In genomic region chr2:237663517-237663916, GRCh38 we compare ENCODE assay signal across 13 cellular contexts. TPM values are rescaled to one million over a fixed set of nuclear protein-coding genes. Genes with fewer than 3 reads are reported as not detected.
DNase-seq lines count a peak whose midpoint lies in the region; ATAC-seq, FAIRE-seq and TF ChIP-seq lines count a peak whose summit lies in the region.
"Had no signal": no experiment of that assay in that cellular context is flagged by ENCODE, and none has a peak within 500 bp of the region (broad histone marks: within the 10 kb centered on the region; RNA-seq: fewer than 3 reads in every experiment).

No MANE protein-coding gene starts in this region.

- POLR2A ChIA-PET in K562 (lab: Yijun Ruan, JAX) = no interaction called here

- intact Hi-C loops in K562 (cut with micrococcal nuclease) (no loop called here), left lung (cut with DNase I) (no loop called here), sciatic nerve (cut with DNase I) (no loop called here)

- H3K79me2 ChIP-seq in K562 (ENCODE audit: control insufficient read depth, insufficient read depth, low read length) = no peaks in the 10 kb centered on the region

- CTCF ChIA-PET in K562 (lab: Yijun Ruan, JAX; ENCODE audit: low intra/inter-chr PET ratio) = no interaction called here

- H3K4me2 ChIP-seq in K562 (ENCODE audit: insufficient read depth, low read length) = no peak overlapping the region

- no peak for TF ChIP-seq EP300 in K562 (IDR thresholded peaks at IDR 0.05; ENCODE audit: low read length)

- H3K9me3 ChIP-seq in K562 (replicated peaks; ENCODE audit: control insufficient read depth, insufficient read depth, low read depth, low read length) (no peaks in the 10 kb centered on the region), left lung (no peaks in the 10 kb centered on the region)

- H4K20me1 ChIP-seq in K562 (replicated peaks; ENCODE audit: control insufficient read depth, insufficient read depth, low read length) = no peaks in the 10 kb centered on the region

- TF ChIP-seq CTCF in C4-2B (conservative IDR thresholded peaks at IDR 0.05) = no peak
- TF ChIP-seq CTCF in K562 (IDR thresholded peaks at IDR 0.05 in 2 of 3, conservative IDR thresholded peaks at IDR 0.05 in 1 of 3; ENCODE audit: insufficient read depth in 2 of 3, low read depth in 1 of 3, low read length in 3 of 3) = no peak
- TF ChIP-seq CTCF in left lung (IDR thresholded peaks at IDR 0.05) = no peak

- no peak for TF ChIP-seq RAD21 in K562 (CRISPR knock-in tag; conservative IDR thresholded peaks at IDR 0.05 in 1 of 2, IDR thresholded peaks at IDR 0.05 in 1 of 2)

- in situ Hi-C loops in K562 (cut with MboI) = no loop called here

- H3K27me3 ChIP-seq in K562 (ENCODE audit: control insufficient read depth in 2 of 2, insufficient read depth in 2 of 2, low read length in 2 of 2) (peaks cover 6 to 50% of the 10 kb centered on the region in 2 experiments; a peak in 3 of 5 replicates), left lung (no peaks in the 10 kb centered on the region)

- no peak overlapping the region for H3K4me3 ChIP-seq in K562
- H3K4me3 ChIP-seq in left lung = no peak overlapping the region
- H3K4me3 ChIP-seq: skin epidermis had no signal

- TF ChIP-seq POLR2A in K562 (conservative IDR thresholded peaks at IDR 0.05) = no peak

- H3K9me1 ChIP-seq in K562 (ENCODE audit: control insufficient read depth, insufficient read depth, low read length) = no peaks in the 10 kb centered on the region

- WGBS in K562 (ENCODE audit: insufficient coverage, low coverage, missing lambda C conversion rate) = 11% methylated on average over 5 of the region's 9 CpGs

- H3K27ac ChIP-seq in C4-2B (peak overlapping the region; percentile 20; the same call in 1 of the 2 replicates), K562 (ENCODE audit: extremely low read depth, low read depth, low read length) (no peak overlapping the region), left lung (peak overlapping the region; percentile 49 to 68)

- ATAC-seq in K562 = peak; percentile 51
- ATAC-seq in left lung = no peak
- ATAC-seq in sciatic nerve = peak; percentile 38
- no peak for ATAC-seq in HG03342 (IDR thresholded peaks at IDR 0.05; ENCODE audit: unreplicated experiment)

- no peak overlapping the region for H2AFZ ChIP-seq in K562 (ENCODE audit: low read depth, low read length)

- BruUV-seq in K562 (replicated peaks; lab: Mats Ljungman, UMichigan) = no TSS peak

- no peak overlapping the region for H3K9ac ChIP-seq in K562 (ENCODE audit: insufficient read depth in 1 of 2, low read depth in 2 of 2, low read length in 2 of 2)

- DNase-seq in K562 (ENCODE audit: extremely low read depth in 1 of 4, low spot score in 3 of 4) = no peak
- DNase-seq in left lung = no peak
- peak; percentile 53 for DNase-seq in sciatic nerve (ENCODE audit: low spot score)
- DNase-seq in NOMO-1 treated with DMSO at 0.1 percent for 48 hours (lab: John Stamatoyannopoulos, UW; ENCODE audit: unreplicated experiment) = no peak
- no peak for DNase-seq in foreskin melanocyte
- DNase-seq in DMS114 treated with DMSO at 0.1 percent for 48 hours (lab: John Stamatoyannopoulos, UW; ENCODE audit: unreplicated experiment) = no peak
- DNase-seq: DMS153, dorsolateral prefrontal cortex, NCI-H2107 had no signal

- H3K36me3 ChIP-seq in K562 (ENCODE audit: control insufficient read depth, insufficient read depth, low read length) (no peaks in the 10 kb centered on the region), left lung (no peaks in the 10 kb centered on the region)

- no peak for FAIRE-seq in K562 (lab: Jason Lieb, UNC)
- FAIRE-seq: astrocyte had no signal

- no peaks in the 10 kb centered on the region; a peak in 2 of 5 replicates for H3K4me1 ChIP-seq in K562 (replicated peaks in 1 of 2; ENCODE audit: control insufficient read depth in 2 of 2, insufficient read depth in 2 of 2, low read length in 2 of 2)
- peaks cover 6 to 25% of the 10 kb centered on the region in 2 donors for H3K4me1 ChIP-seq in left lung

TF ChIP-seq in K562, 482 proteins besides CTCF, POLR2A, EP300 and RAD21:
- no peak for TF ChIP-seq NR2F6 (CRISPR knock-in tag; IDR thresholded peaks at IDR 0.05)
- no peak for TF ChIP-seq ZNF143 (CRISPR knock-in tag; IDR thresholded peaks at IDR 0.05)
- no peak for TF ChIP-seq USF2 (CRISPR knock-in tag; IDR thresholded peaks at IDR 0.05)
- TF ChIP-seq NKRF (IDR thresholded peaks at IDR 0.05; ENCODE audit: borderline replicate concordance) = no peak
- no peak for TF ChIP-seq ATF2 (CRISPR knock-in tag; IDR thresholded peaks at IDR 0.05)
- TF ChIP-seq GABPA (tag; conservative IDR thresholded peaks at IDR 0.05; ENCODE audit: low read depth) = no peak
- TF ChIP-seq CBFA2T2 (conservative IDR thresholded peaks at IDR 0.05) = no peak
- TF ChIP-seq ZNF23 (CRISPR knock-in tag; IDR thresholded peaks at IDR 0.05) = no peak

RNA-seq across cellular contexts. Expression of gene LRRFIP1, which starts 36.1 kb away (rescaled TPM):
- total RNA-seq in K562 (2011; cell fraction: chromatin; rRNA removed; ENCODE audit: low replicate concordance) = 39.0 and 77.6 TPM in 2 replicates
- 15.0 and 23.0 TPM in 2 replicates for total RNA-seq in K562 (2011; cell fraction: nucleolus; rRNA removed)
- total RNA-seq in K562 (2011; cell fraction: nucleoplasm; rRNA removed) = 45.0 and 78.0 TPM in 2 replicates
- total RNA-seq in K562 (2014; rRNA removed) (31.6 and 32.2 TPM in 2 replicates), K562 (2014; rRNA removed; fragmentation: Illumina TruSeq; extraction: Trizol) (33.1 and 38.9 TPM in 2 replicates), K562 (2015; rRNA removed; fragmentation: Illumina TruSeq; extraction: Trizol) (25.5 and 28.1 TPM in 2 replicates), K562 (2021) (31.3 and 31.4 TPM in 2 replicates), left lung (100 to 1,000 TPM; 123 to 160 TPM), sciatic nerve (84.8 TPM)
- polyA plus RNA-seq in K562 (2011; rRNA removed) (18.3 and 26.8 TPM in 2 replicates), K562 (2014; fragmentation: Illumina TruSeq; extraction: Trizol) (41.9 and 45.2 TPM in 2 replicates), K562 (2014; fragmentation: Nextera tagmentation; extraction: Ambion mirVana) (10 to 100 TPM; 13.1 to 13.8 TPM), K562 (2014; rRNA removed) (35.6 and 39.5 TPM in 2 replicates)
- 8.0 and 11.2 TPM in 2 replicates for polyA plus RNA-seq in K562 (2011; cell fraction: cytosol; rRNA removed)
- polyA plus RNA-seq in K562 (2011; cell fraction: nucleus; rRNA removed) = 15.4 and 17.6 TPM in 2 replicates
- polyA plus RNA-seq in K562 (2012) = 21.8 and 26.9 TPM in 2 replicates
- 46.2 and 50.8 TPM in 2 replicates for polyA minus RNA-seq in K562 (2011; rRNA and poly(A)+ RNA removed)
- polyA minus RNA-seq in K562 (2011; cell fraction: cytosol; rRNA and poly(A)+ RNA removed) = 14.3 and 18.8 TPM in 2 replicates
- 12.4 and 19.2 TPM in 2 replicates for polyA minus RNA-seq in K562 (2011; cell fraction: nucleus; rRNA and poly(A)+ RNA removed)

Comparison
In these comparisons a context has a peak if more than half of its experiments do, and no peak if none do; other contexts are left out.
1. ATAC-seq: peak in K562 (single experiment) and sciatic nerve (single experiment); none in left lung (single experiment) and HG03342 (single experiment).